In the genomic region with DNA sequence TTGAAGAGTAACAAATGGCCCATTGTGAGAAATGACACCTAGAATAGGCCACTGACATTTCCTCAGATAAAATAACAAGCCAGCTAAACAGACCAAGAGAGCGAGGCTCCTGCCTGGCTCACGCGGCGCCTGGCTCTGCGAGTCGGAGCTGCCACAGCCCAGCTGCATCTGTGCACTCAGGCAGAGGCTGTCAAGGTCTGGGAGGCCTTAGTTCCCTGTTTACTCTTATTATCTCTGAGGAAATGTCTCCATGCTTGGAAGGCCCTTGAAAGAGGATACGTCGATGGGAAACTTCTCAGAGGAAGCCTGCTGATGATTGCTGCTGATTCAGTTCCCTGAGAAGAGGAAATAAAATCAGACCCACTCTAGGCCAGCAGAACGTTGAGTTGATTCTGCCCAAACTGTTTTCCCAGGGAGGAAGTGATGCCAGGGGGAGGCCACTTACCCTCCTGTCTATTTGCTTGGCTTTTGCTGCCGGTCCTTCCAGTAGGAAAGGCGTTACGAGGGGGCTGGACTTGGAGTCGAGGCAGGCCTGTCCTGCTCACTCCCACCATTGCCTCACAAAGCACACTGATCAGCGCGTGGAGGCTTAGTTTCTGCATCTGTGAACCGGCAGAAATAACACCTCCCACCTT, we compare ENCODE assay signal across 11 cellular contexts.
DNase-seq lines count a peak whose midpoint lies in the region; ATAC-seq, FAIRE-seq and TF ChIP-seq lines count a peak whose summit lies in the region.
"Had no signal": no experiment of that assay in that cellular context is flagged by ENCODE, and none has a peak within 500 bp of the region (broad histone marks: within the 10 kb centered on the region; RNA-seq: fewer than 3 reads in every experiment).

No MANE protein-coding gene starts in this region.

- peaks cover 0 to 5% (median 0%) of the 10 kb centered on the region in 4 donors for H3K4me1 ChIP-seq in liver (ENCODE audit: control insufficient read depth in 4 of 4, insufficient read depth in 4 of 4, low read length in 3 of 4)
- H3K4me1 ChIP-seq in HepG2 (ENCODE audit: insufficient read depth, low read length): peaks cover 13% of the 10 kb centered on the region
- H3K4me1 ChIP-seq in aorta (ENCODE audit: control insufficient read depth in 1 of 2, insufficient read depth in 2 of 2, low read length in 2 of 2): no peaks in the 10 kb centered on the region

- no peak overlapping the region for H3K4me2 ChIP-seq in HepG2 (ENCODE audit: low read depth, low read length)

- TF ChIP-seq RAD21 in liver (IDR thresholded peaks at IDR 0.05): peak; percentile 40 to 47
- TF ChIP-seq RAD21 in HepG2 (CRISPR knock-in tag; IDR thresholded peaks at IDR 0.05): no peak

- H3K9ac ChIP-seq in liver (ENCODE audit: low read depth in 1 of 2, low read length in 2 of 2) (no peak overlapping the region), HepG2 (ENCODE audit: insufficient read depth, low read depth, low read length) (no peak overlapping the region)

- H3K27me3 ChIP-seq in liver (ENCODE audit: control insufficient read depth in 4 of 4, insufficient read depth in 4 of 4, low read length in 3 of 4) (no peaks in the 10 kb centered on the region), HepG2 (ENCODE audit: control insufficient read depth in 1 of 2, insufficient read depth in 2 of 2, low read length in 2 of 2) (no peaks in the 10 kb centered on the region), aorta (ENCODE audit: control insufficient read depth in 1 of 2, insufficient read depth in 2 of 2, low read length in 1 of 2) (no peaks in the 10 kb centered on the region), MG63 (no peaks in the 10 kb centered on the region)
- H3K27me3 ChIP-seq: tibial nerve had no signal

- no peak for FAIRE-seq in HepG2 (lab: Jason Lieb, UNC)

- in situ Hi-C loops in HepG2 (cut with HindIII; ENCODE audit: extremely low pct_ligation_motif_present, low pct_unique_long_range_greater_than_20kb): no loop called here

- CTCF ChIA-PET in HepG2 (lab: Yijun Ruan, JAX; ENCODE audit: low intra/inter-chr PET ratio, low total read pairs): no interaction called here
- CTCF ChIA-PET in activated CD4-positive, alpha-beta memory T cell treated with anti-CD3 and anti-CD28 coated beads, Interleukin-2, amount 10 ng/mL, durations not matched to agents 7 days and 5 days (lab: Charles Lee): no interaction called here

- POLR2A ChIA-PET in HepG2 (lab: Yijun Ruan, JAX): no interaction called here
- POLR2A ChIA-PET in activated CD4-positive, alpha-beta memory T cell treated with anti-CD3 and anti-CD28 coated beads, Interleukin-2, amount 10 ng/mL, durations not matched to agents 7 days and 5 days (lab: Charles Lee): no interaction called here

- TF ChIP-seq EP300 in HepG2 (IDR thresholded peaks at IDR 0.05; ENCODE audit: low read depth in 2 of 2, low read length in 2 of 2): no peak
- TF ChIP-seq EP300 in HepG2 (CRISPR knock-in tag; IDR thresholded peaks at IDR 0.05; ENCODE audit: borderline replicate concordance): no peak

- no peaks in the 10 kb centered on the region for H3K27me3 Mint-ChIP-seq in naive B cell
- H3K27me3 Mint-ChIP-seq in activated CD4-positive, alpha-beta memory T cell treated with anti-CD3 and anti-CD28 coated beads, Interleukin-2, amount 10 ng/mL, durations not matched to agents 7 days and 5 days: no peaks in the 10 kb centered on the region

- H2AFZ ChIP-seq in HepG2 (ENCODE audit: low read length): no peak overlapping the region

- intact Hi-C loops in HepG2 (cut with micrococcal nuclease; ENCODE audit: unreplicated experiment) (no loop called here), aorta (cut with DNase I) (no loop called here)

- H3K4me3 ChIP-seq in liver (ENCODE audit: low read depth in 1 of 3, low read length in 3 of 3): no peak overlapping the region
- H3K4me3 ChIP-seq in HepG2 (replicated peaks in 1 of 3; ENCODE audit: insufficient read depth in 1 of 3, low read depth in 2 of 3, low read length in 3 of 3): no peak overlapping the region
- no peak overlapping the region for H3K4me3 ChIP-seq in aorta (ENCODE audit: low read length in 2 of 2)
- no peak overlapping the region for H3K4me3 ChIP-seq in MG63
- H3K4me3 ChIP-seq: tibial nerve had no signal

- ATAC-seq in HepG2 (no peak; the same call in 2 of the 3 replicates), naive B cell (ENCODE audit: low read depth in 2 of 2) (peak; percentile 80 to 88), aorta (ENCODE audit: low FRiP score) (peak; percentile 69)

- peaks cover 40 to 48% (median 45%) of the 10 kb centered on the region in 3 donors for H3K4me1 Mint-ChIP-seq in naive B cell
- peaks cover 20% of the 10 kb centered on the region for H3K4me1 Mint-ChIP-seq in activated CD4-positive, alpha-beta memory T cell treated with anti-CD3 and anti-CD28 coated beads, Interleukin-2, amount 10 ng/mL, durations not matched to agents 7 days and 5 days

- H3K36me3 ChIP-seq in liver (ENCODE audit: control insufficient read depth in 4 of 4, insufficient read depth in 3 of 4, low read depth in 1 of 4, low read length in 3 of 4) (peaks cover 3 to 8% (median 3%) of the 10 kb centered on the region in 4 donors), HepG2 (replicated peaks in 1 of 2; ENCODE audit: control insufficient read depth in 1 of 2, insufficient read depth in 2 of 2, low read length in 2 of 2) (peaks cover 9 to 20% of the 10 kb centered on the region in 2 experiments; a peak in 4 of 5 replicates), aorta (ENCODE audit: control insufficient read depth in 1 of 2, insufficient read depth in 2 of 2, low read length in 1 of 2) (peaks cover 0 to 2% of the 10 kb centered on the region in 2 donors), MG63 (no peaks in the 10 kb centered on the region)

- DNase-seq in HepG2 (ENCODE audit: low spot score) (no peak), germinal center (ENCODE audit: low spot score) (peak; percentile 28), naive B cell (peak; percentile 31), aorta (no peak), MG63 (no peak)
- DNase-seq in stimulated activated CD4-positive, alpha-beta T cell treated with anti-CD3 and anti-CD28 coated beads, Interleukin-1b, Interleukin-23, amount 100 ng/mL, for 48 hours: no peak
- no peak for DNase-seq in activated CD4-positive, alpha-beta memory T cell treated with anti-CD3 and anti-CD28 coated beads, Interleukin-2, amount 10 ng/mL, durations not matched to agents 7 days and 5 days
- DNase-seq: activated CD4-positive, CD25-positive, alpha-beta regulatory T cell; NCI-H2107 had no signal

- peak overlapping the region; percentile 10 to 73 for H3K27ac ChIP-seq in liver (ENCODE audit: low read depth in 1 of 2, low read length in 2 of 2)
- H3K27ac ChIP-seq in HepG2 (ENCODE audit: extremely low read length, insufficient read depth, low read length): no peak overlapping the region
- H3K27ac ChIP-seq in aorta (ENCODE audit: low read depth in 1 of 2, low read length in 2 of 2): no peak overlapping the region

- peaks cover 2% of the 10 kb centered on the region; the same call in 1 of the 2 replicates for H4K20me1 ChIP-seq in HepG2 (ENCODE audit: insufficient read depth, low read length)

- no peak for TF ChIP-seq POLR2A in HepG2 (IDR thresholded peaks at IDR 0.05; ENCODE audit: insufficient read depth in 1 of 2, low read depth in 2 of 2, low read length in 2 of 2)

- H3K36me3 Mint-ChIP-seq in naive B cell: peaks cover 8 to 15% of the 10 kb centered on the region in 2 donors
- H3K36me3 Mint-ChIP-seq in activated CD4-positive, alpha-beta memory T cell treated with anti-CD3 and anti-CD28 coated beads, Interleukin-2, amount 10 ng/mL, durations not matched to agents 7 days and 5 days (ENCODE audit: low read depth): peaks cover 8% of the 10 kb centered on the region

- H3K9me3 ChIP-seq in liver (ENCODE audit: control insufficient read depth in 4 of 4, low read length in 3 of 4): no peaks in the 10 kb centered on the region
- H3K9me3 ChIP-seq in HepG2 (ENCODE audit: low read length): no peaks in the 10 kb centered on the region
- H3K9me3 ChIP-seq in aorta (ENCODE audit: control insufficient read depth, low read length): no peaks in the 10 kb centered on the region
- H3K9me3 ChIP-seq in MG63: no peaks in the 10 kb centered on the region
- H3K9me3 ChIP-seq: tibial nerve had no signal

- 75% methylated on average over 16 of the region's 16 CpGs for WGBS in liver
- WGBS in HepG2 (ENCODE audit: low lambda C conversion rate): 95% methylated on average over 16 of the region's 16 CpGs
- 69 to 71% methylated on average over 16 of the region's 16 CpGs for WGBS in aorta, 2 donors

- H3K27ac Mint-ChIP-seq in naive B cell: peak overlapping the region; percentile 79 to 92 (median 91)
- H3K27ac Mint-ChIP-seq in activated CD4-positive, alpha-beta memory T cell treated with anti-CD3 and anti-CD28 coated beads, Interleukin-2, amount 10 ng/mL, durations not matched to agents 7 days and 5 days: no peak overlapping the region

- TF ChIP-seq CTCF in liver (IDR thresholded peaks at IDR 0.05; ENCODE audit: low read depth, low read length, missing input control) (no peak), HepG2 (CRISPR knock-in tag; IDR thresholded peaks at IDR 0.05) (no peak)

- BruUV-seq in HepG2 (replicated peaks; lab: Mats Ljungman, UMichigan): no TSS peak

- no peaks in the 10 kb centered on the region for H3K9me3 Mint-ChIP-seq in naive B cell
- H3K9me3 Mint-ChIP-seq in activated CD4-positive, alpha-beta memory T cell treated with anti-CD3 and anti-CD28 coated beads, Interleukin-2, amount 10 ng/mL, durations not matched to agents 7 days and 5 days: no peaks in the 10 kb centered on the region

- H3K4me3 Mint-ChIP-seq in naive B cell: peak overlapping the region in 5 of 8 donors; percentile 22 to 59 (median 40)
- no peak overlapping the region for H3K4me3 Mint-ChIP-seq in activated CD4-positive, alpha-beta memory T cell treated with anti-CD3 and anti-CD28 coated beads, Interleukin-2, amount 10 ng/mL, durations not matched to agents 7 days and 5 days

- no peaks in the 10 kb centered on the region for H3K79me2 ChIP-seq in HepG2 (ENCODE audit: insufficient read depth, low read length)

TF ChIP-seq in liver, 16 proteins besides CTCF, POLR2A, EP300 and RAD21 (continues in another document):
- TF ChIP-seq SP1 (IDR thresholded peaks at IDR 0.05) (peak; percentile 38), ATF3 (IDR thresholded peaks at IDR 0.05) (no peak), FOXA2 (IDR thresholded peaks at IDR 0.05) (no peak), EGR1 (IDR thresholded peaks at IDR 0.05; ENCODE audit: low read depth in 2 of 2) (peak in 1 of 2 donors; percentile 39)

TF ChIP-seq in HepG2, 621 proteins besides CTCF, POLR2A, EP300 and RAD21 (continues in another document):
- TF ChIP-seq ARHGAP35 (CRISPR knock-in tag; IDR thresholded peaks at IDR 0.05; ENCODE audit: borderline replicate concordance): no peak
- no peak for TF ChIP-seq CENPT (CRISPR knock-in tag; IDR thresholded peaks at IDR 0.05; ENCODE audit: low read depth)
- no peak for TF ChIP-seq ZNF235 (CRISPR knock-in tag; IDR thresholded peaks at IDR 0.05; ENCODE audit: borderline replicate concordance)
- TF ChIP-seq MIXL1 (CRISPR knock-in tag; IDR thresholded peaks at IDR 0.05): no peak

Comparison
In these comparisons a context has a peak if more than half of its experiments do, and no peak if none do; other contexts are left out.
1. H3K27ac ChIP-seq: peak in liver (2 of 2); none in HepG2 (single experiment) and aorta (0 of 2).
2. DNase-seq: peak in germinal center (single experiment) and naive B cell (single experiment); none in HepG2 (single experiment), aorta (0 of 2), MG63 (single experiment), stimulated activated CD4-positive, alpha-beta T cell treated with anti-CD3 and anti-CD28 coated beads, Interleukin-1b, Interleukin-23, amount 100 ng/mL, for 48 hours (single experiment) and activated CD4-positive, alpha-beta memory T cell treated with anti-CD3 and anti-CD28 coated beads, Interleukin-2, amount 10 ng/mL, durations not matched to agents 7 days and 5 days (single experiment).